In the genomic region with DNA sequence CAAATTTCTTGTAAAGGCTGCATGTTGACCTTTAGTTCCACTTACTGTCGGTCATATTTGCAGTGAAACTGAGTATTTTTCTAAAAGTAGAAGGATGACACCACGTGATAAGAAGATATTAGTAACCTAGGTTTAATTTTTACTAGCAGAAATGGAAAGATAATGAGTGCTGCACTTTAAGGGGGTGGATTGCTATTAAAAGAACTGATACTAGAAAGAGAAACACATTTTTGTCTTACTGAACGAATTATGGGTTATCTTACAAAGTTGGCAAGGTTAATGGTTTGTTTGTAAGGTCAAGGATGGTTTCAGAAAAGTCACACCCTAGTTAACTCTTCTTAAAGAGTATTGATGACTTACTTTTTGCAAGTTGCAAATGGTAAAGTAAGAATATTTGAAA, we compare ENCODE assay signal across 8 cellular contexts. TPM values are rescaled to one million over a fixed set of nuclear protein-coding genes. Genes with fewer than 3 reads are reported as not detected.
DNase-seq lines count a peak whose midpoint lies in the region; TF ChIP-seq lines count a peak whose summit lies in the region.

No MANE protein-coding gene starts in this region.

- no peaks in the 10 kb centered on the region for H3K9me3 Mint-ChIP-seq in activated T-cell treated with anti-CD3 and anti-CD28 coated beads, Interleukin-2, amount 50 U/mL, for 24 hours

- no peak for TF ChIP-seq EP300 in sigmoid colon (IDR thresholded peaks at IDR 0.05)
- TF ChIP-seq EP300 in esophagus muscularis mucosa (IDR thresholded peaks at IDR 0.05), result no peak

- no peak for TF ChIP-seq POLR2A in NB4 (IDR thresholded peaks at IDR 0.05; ENCODE audit: extremely low read depth, insufficient read length)
- TF ChIP-seq POLR2A in sigmoid colon (IDR thresholded peaks at IDR 0.05), result no peak
- no peak for TF ChIP-seq POLR2A in esophagus muscularis mucosa (IDR thresholded peaks at IDR 0.05; ENCODE audit: low read depth)

- H3K36me3 ChIP-seq in rectal smooth muscle tissue (ENCODE audit: control insufficient read depth, insufficient read depth, low read length) (no peaks in the 10 kb centered on the region), sigmoid colon (no peaks in the 10 kb centered on the region), esophagus muscularis mucosa (no peaks in the 10 kb centered on the region)

- peaks cover 1% of the 10 kb centered on the region for H3K27me3 Mint-ChIP-seq in activated T-cell treated with anti-CD3 and anti-CD28 coated beads, Interleukin-2, amount 50 U/mL, for 24 hours

- H3K4me3 ChIP-seq in HFF-Myc (replicated peaks; ENCODE audit: low read depth, low read length), result peak overlapping the region; percentile 84; the same call in 1 of the 2 replicates
- peak overlapping the region; percentile 79 for H3K4me3 ChIP-seq in NB4 (ENCODE audit: low read depth, low read length)
- H3K4me3 ChIP-seq in rectal smooth muscle tissue (ENCODE audit: low read length), result peak overlapping the region; percentile 36
- H3K4me3 ChIP-seq in sigmoid colon, result no peak overlapping the region
- peak overlapping the region in 1 of 4 donors; percentile 87 for H3K4me3 ChIP-seq in esophagus muscularis mucosa

- no peak overlapping the region for H3K9ac ChIP-seq in rectal smooth muscle tissue (ENCODE audit: low read length)

- H3K4me3 Mint-ChIP-seq in activated T-cell treated with anti-CD3 and anti-CD28 coated beads, Interleukin-2, amount 50 U/mL, for 24 hours, result peak overlapping the region; percentile 58

- TF ChIP-seq CTCF in HFF-Myc (IDR thresholded peaks at IDR 0.05; ENCODE audit: low read depth, low read length, missing control alignments), result no peak
- TF ChIP-seq CTCF in NB4 (IDR thresholded peaks at IDR 0.05; ENCODE audit: low read depth, low read length), result no peak
- TF ChIP-seq CTCF in sigmoid colon (IDR thresholded peaks at IDR 0.05), result no peak
- TF ChIP-seq CTCF in esophagus muscularis mucosa (IDR thresholded peaks at IDR 0.05), result no peak

- 12 to 46% methylated on average over 3 of the region's 3 CpGs for WGBS in sigmoid colon, 2 donors
- WGBS in esophagus muscularis mucosa, result 44% methylated on average over 3 of the region's 3 CpGs

- H3K27me3 ChIP-seq in rectal smooth muscle tissue (ENCODE audit: control insufficient read depth, insufficient read depth, low read length) (no peaks in the 10 kb centered on the region), sigmoid colon (no peaks in the 10 kb centered on the region), esophagus muscularis mucosa (no peaks in the 10 kb centered on the region)

- H3K27ac ChIP-seq in rectal smooth muscle tissue (ENCODE audit: low read depth, low read length) (no peak overlapping the region), sigmoid colon (no peak overlapping the region), esophagus muscularis mucosa (replicated peaks in 1 of 4) (no peak overlapping the region)

- H3K9me3 ChIP-seq in sigmoid colon, result no peaks in the 10 kb centered on the region
- no peaks in the 10 kb centered on the region for H3K9me3 ChIP-seq in esophagus muscularis mucosa

- peaks cover 35% of the 10 kb centered on the region for H3K4me1 Mint-ChIP-seq in activated T-cell treated with anti-CD3 and anti-CD28 coated beads, Interleukin-2, amount 50 U/mL, for 24 hours (ENCODE audit: low read depth)

- no peak for DNase-seq in activated T-cell treated with anti-CD3 and anti-CD28 coated beads, Interleukin-2, amount 50 U/mL, for 24 hours
- no peak for DNase-seq in activated T-cell treated with anti-CD3 and anti-CD28 coated beads, Interleukin-2, amount 50 U/mL, for 48 hours
- DNase-seq in HFF-Myc (ENCODE audit: extremely low read depth, low read depth) (no peak), NB4 (ENCODE audit: low read depth) (no peak), sigmoid colon (no peak), SIG-M5 treated with dmso at 0.1 percent for 504 hours (lab: John Stamatoyannopoulos, UW; ENCODE audit: unreplicated experiment) (no peak), esophagus muscularis mucosa (ENCODE audit: extremely low spot score) (no peak)

- no peak overlapping the region for H3K27ac Mint-ChIP-seq in activated T-cell treated with anti-CD3 and anti-CD28 coated beads, Interleukin-2, amount 50 U/mL, for 24 hours

- H3K4me1 ChIP-seq in rectal smooth muscle tissue (ENCODE audit: control insufficient read depth, insufficient read depth, low read length), result peaks cover 3% of the 10 kb centered on the region
- H3K4me1 ChIP-seq in sigmoid colon, result peaks cover 0 to 37% (median 20%) of the 10 kb centered on the region in 4 donors
- peaks cover 25 to 46% (median 43%) of the 10 kb centered on the region in 4 donors for H3K4me1 ChIP-seq in esophagus muscularis mucosa

- H3K36me3 Mint-ChIP-seq in activated T-cell treated with anti-CD3 and anti-CD28 coated beads, Interleukin-2, amount 50 U/mL, for 24 hours (ENCODE audit: low read depth), result peaks cover 6% of the 10 kb centered on the region

- intact Hi-C loops in sigmoid colon (cut with DNase I), result no loop called here
- intact Hi-C loops in esophagus muscularis mucosa (cut with DNase I), result no loop called here

RNA-seq across cellular contexts. Expression of a gene that starts 2.4 kb away (rescaled TPM):
- total RNA-seq in sigmoid colon (1 to 10 TPM; 2.6 to 9.3 (median 6.3) TPM), esophagus muscularis mucosa (10 to 100 TPM in 1 of 4 donors, 1 to 10 TPM in 3; 8.4 to 10.4 (median 9.5) TPM)
- polyA plus RNA-seq in sigmoid colon, result 10 to 100 TPM; 34.2 to 74.9 (median 48.0) TPM

Comparison
In these comparisons a context has a peak if more than half of its experiments do, and no peak if none do; other contexts are left out.
1. H3K4me3 ChIP-seq: peak in HFF-Myc (single experiment), NB4 (single experiment) and rectal smooth muscle tissue (single experiment); none in sigmoid colon (0 of 4).